8 cellular contexts compared by ENCODE assay signal in the genomic region with DNA sequence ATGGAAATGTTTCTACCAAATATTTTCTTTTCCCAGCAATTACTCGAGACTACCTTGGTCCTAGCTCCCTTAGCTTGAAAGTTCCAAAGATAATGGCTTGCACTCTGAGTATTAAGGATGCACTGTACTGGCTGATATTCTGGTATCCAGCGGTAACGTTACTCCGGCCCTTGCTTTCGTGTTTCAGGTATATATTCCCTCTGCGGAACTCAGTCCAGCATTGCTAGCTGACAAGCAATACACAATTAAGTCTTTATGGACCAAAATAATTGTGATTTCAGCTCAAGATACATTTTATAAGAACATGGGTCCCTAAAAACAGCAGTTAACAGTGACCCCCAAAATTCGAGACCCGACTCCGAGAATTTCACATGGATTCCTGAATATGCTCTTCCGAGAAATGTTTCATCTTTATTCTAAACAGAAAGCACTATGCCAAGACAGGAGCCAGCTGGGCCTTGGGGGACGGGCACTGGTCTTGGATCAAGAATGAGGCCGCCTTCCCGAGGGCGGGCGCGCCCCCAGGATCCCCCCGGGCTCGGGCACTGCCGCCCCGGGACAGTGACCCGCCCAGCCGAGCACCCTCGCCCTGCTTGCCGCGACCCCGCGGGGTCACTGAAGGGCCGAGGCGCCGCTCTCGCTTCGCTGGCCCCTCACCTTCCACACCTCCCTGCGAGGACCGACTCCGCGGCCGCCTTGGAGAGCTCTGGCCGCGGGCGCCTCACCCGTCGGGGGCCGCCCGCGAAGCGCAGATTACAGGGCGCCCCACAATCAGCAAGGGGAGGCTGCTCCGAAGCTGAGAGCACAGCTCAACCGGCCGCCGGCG. TPM values are rescaled to one million over a fixed set of nuclear protein-coding genes. Genes with fewer than 3 reads are reported as not detected.
A peak's percentile ranks its signal among the peaks of the same experiment; 100 is the strongest.
DNase-seq lines count a peak whose midpoint lies in the region; ATAC-seq, FAIRE-seq and TF ChIP-seq lines count a peak whose summit lies in the region.

No MANE protein-coding gene starts in this region.

- H3K27ac Mint-ChIP-seq in T-cell: peak overlapping the region; percentile 92 to 97

- H3K9me3 Mint-ChIP-seq in T-cell: no peaks in the 10 kb centered on the region

- peaks cover 0 to 8% of the 10 kb centered on the region in 2 donors for H3K27me3 Mint-ChIP-seq in T-cell

- H3K36me3 ChIP-seq in endothelial cell of umbilical vein (ENCODE audit: control insufficient read depth in 2 of 2, extremely low read depth in 1 of 2, insufficient read depth in 2 of 2, low read length in 2 of 2) (peaks cover 0 to 5% of the 10 kb centered on the region in 2 experiments), mucosa of stomach (ENCODE audit: control insufficient read depth, insufficient read depth, low read length) (no peaks in the 10 kb centered on the region), tibial artery (peaks cover 3 to 8% (median 7%) of the 10 kb centered on the region in 3 donors)

- peak overlapping the region; percentile 87 to 90 (median 89) for H3K4me3 Mint-ChIP-seq in T-cell

- peak overlapping the region; percentile 100 for H3K4me2 ChIP-seq in endothelial cell of umbilical vein (ENCODE audit: insufficient read depth, low read length)

- no peaks in the 10 kb centered on the region for H3K9me1 ChIP-seq in endothelial cell of umbilical vein (replicated peaks; ENCODE audit: control insufficient read depth, extremely low read depth, insufficient read depth, low read length)

- no peak for FAIRE-seq in endothelial cell of umbilical vein (lab: Jason Lieb, UNC)

- TF ChIP-seq CTCF in endothelial cell of umbilical vein (IDR thresholded peaks at IDR 0.05; ENCODE audit: extremely low read depth in 1 of 2, insufficient read depth in 1 of 2, low read depth in 1 of 2, low read length in 2 of 2) (no peak), tibial artery (IDR thresholded peaks at IDR 0.05) (no peak)

- dilution Hi-C loops in endothelial cell of umbilical vein (cut with MboI; ENCODE audit: extremely low pct_ligation_motif_present, low sequenced_read_pairs): no loop called here

- no peaks in the 10 kb centered on the region for H3K9me3 ChIP-seq in endothelial cell of umbilical vein (replicated peaks; ENCODE audit: control insufficient read depth, insufficient read depth, low read length)
- no peaks in the 10 kb centered on the region for H3K9me3 ChIP-seq in mucosa of stomach (ENCODE audit: control insufficient read depth, low read length)
- H3K9me3 ChIP-seq in tibial artery: no peaks in the 10 kb centered on the region

- peak overlapping the region; percentile 100 for H3K27ac ChIP-seq in endothelial cell of umbilical vein (ENCODE audit: insufficient read depth, low read depth, low read length)
- H3K27ac ChIP-seq in tibial artery: peak overlapping the region; percentile 91 to 97

- H3K27me3 ChIP-seq in endothelial cell of umbilical vein (ENCODE audit: control insufficient read depth in 2 of 2, insufficient read depth in 2 of 2, low read length in 2 of 2) (peaks cover 11 to 12% of the 10 kb centered on the region in 2 experiments), mucosa of stomach (ENCODE audit: control insufficient read depth, insufficient read depth, low read length) (no peaks in the 10 kb centered on the region), tibial artery (no peaks in the 10 kb centered on the region)

- peak overlapping the region; percentile 99 for H3K9ac ChIP-seq in endothelial cell of umbilical vein (replicated peaks; ENCODE audit: extremely low read depth, insufficient read depth, low read length)
- peak overlapping the region; percentile 76 for H3K9ac ChIP-seq in mucosa of stomach (ENCODE audit: low read length)

- H4K20me1 ChIP-seq in endothelial cell of umbilical vein (replicated peaks; ENCODE audit: control insufficient read depth, extremely low read depth, insufficient read depth, low read length): no peaks in the 10 kb centered on the region

- H2AFZ ChIP-seq in endothelial cell of umbilical vein (ENCODE audit: low read depth, low read length): peak overlapping the region; percentile 94

- CTCF ChIA-PET in T-cell (lab: Charles Lee): interaction anchor here (0.8 to 1.7 kb wide), 7 partner anchors 11 to 1421 kb away, joined by 3 to 13 read pairs (median 4); partner anchors contain the start of genes KIFAP3 (in 2 of the 2) and FMO4 (in 1 of the 2)
- CTCF ChIA-PET in endothelial cell of umbilical vein (lab: Charles Lee): interaction anchor here (1.1 to 2.4 kb wide), 6 partner anchors 14 to 796 kb away, joined by 3 to 7 read pairs (median 4); partner anchors contain the start of gene F5

- peaks cover 8% of the 10 kb centered on the region for H3K36me3 Mint-ChIP-seq in T-cell

- peak; percentile 18 for ATAC-seq in HG03354 (IDR thresholded peaks at IDR 0.05; ENCODE audit: poor library complexity, severe bottlenecking, unreplicated experiment)
- ATAC-seq in T-cell (replicated peaks in 1 of 4): peak in 2 of 4 experiments; percentile 1

- DNase-seq in stimulated activated CD4-positive, alpha-beta T cell treated with anti-CD3 and anti-CD28 coated beads, Interleukin-15, amount 100 ng/mL, for 24 hours: peak; percentile 43
- no peak for DNase-seq in stimulated activated CD4-positive, alpha-beta T cell treated with anti-CD3 and anti-CD28 coated beads, Interleukin-1b, Interleukin-23, amount 100 ng/mL, for 48 hours
- DNase-seq in T-cell (peak in 5 of 34 experiments; percentile 4 to 17 (median 14)), endothelial cell of umbilical vein (ENCODE audit: low read depth, low spot score) (peak; percentile 53), tibial artery (peak; percentile 32 to 73), NCI-H2029 treated with DMSO at 0.1 percent for 48 hours (lab: John Stamatoyannopoulos, UW) (no peak)

- peaks cover 23% of the 10 kb centered on the region for H3K79me2 ChIP-seq in endothelial cell of umbilical vein (ENCODE audit: control insufficient read depth, insufficient read depth, low read length)

- intact Hi-C loops in endothelial cell of umbilical vein (cut with micrococcal nuclease): loop anchor here (1.0 to 5.0 kb wide), 6 partner anchors 49 to 786 kb away; partner anchors contain the start of genes ATP1B1, GORAB and METTL18
- intact Hi-C loops in tibial artery (cut with DNase I; ENCODE audit: low total_unique reads): loop anchor here (5.0 kb wide), 1 partner anchor 406 kb away; the partner anchor contains the start of gene SLC19A2

- POLR2A ChIA-PET in T-cell (lab: Charles Lee) (interaction anchor here (0.6 to 2.8 kb wide), 15 partner anchors 9 to 1956 kb away, joined by 3 to 11 read pairs (median 4); partner anchors contain the start of genes BLZF1 (in 1 of the 2), DCAF6 (in 1 of the 2), KIFAP3 (in 1 of the 2) and MPC2 (in 1 of the 2)), endothelial cell of umbilical vein (lab: Charles Lee) (interaction anchor here (0.6 kb wide), 1 partner anchor 629 kb away, joined by 3 read pairs; no protein-coding TSS in a partner anchor)

- H3K4me1 ChIP-seq in endothelial cell of umbilical vein (ENCODE audit: control insufficient read depth, extremely low read depth, insufficient read depth, low read length) (peaks cover 16% of the 10 kb centered on the region), mucosa of stomach (ENCODE audit: control insufficient read depth, insufficient read depth, low read length) (peaks cover 18% of the 10 kb centered on the region), tibial artery (peaks cover 0 to 27% (median 17%) of the 10 kb centered on the region in 4 donors)

- H3K4me1 Mint-ChIP-seq in T-cell: peaks cover 53 to 57% (median 55%) of the 10 kb centered on the region in 3 donors

- peak overlapping the region; percentile 74 to 94 (median 93) for H3K4me3 ChIP-seq in endothelial cell of umbilical vein (replicated peaks in 1 of 3; ENCODE audit: insufficient read depth in 1 of 3, low read depth in 1 of 3, low read length in 3 of 3)
- peak overlapping the region; percentile 77 for H3K4me3 ChIP-seq in mucosa of stomach (ENCODE audit: low read length)
- peak overlapping the region; percentile 86 to 91 for H3K4me3 ChIP-seq in tibial artery

- BruUV-seq in endothelial cell of umbilical vein (replicated peaks; lab: Mats Ljungman, UMichigan): TSS peak; percentile 40

- no peak for TF ChIP-seq POLR2A in endothelial cell of umbilical vein (IDR thresholded peaks at IDR 0.05; ENCODE audit: low read depth, low read length)

TF ChIP-seq in endothelial cell of umbilical vein, 7 proteins besides CTCF, POLR2A, EP300 and RAD21:
- TF ChIP-seq POLR2AphosphoS5 (IDR thresholded peaks at IDR 0.05; ENCODE audit: insufficient read depth, low read depth, low read length) (no peak), MYC (IDR thresholded peaks at IDR 0.05; ENCODE audit: low read depth, low read length) (no peak), JUN (IDR thresholded peaks at IDR 0.05; ENCODE audit: borderline replicate concordance, insufficient read depth, insufficient read length, low read depth) (no peak), EZH2 (IDR thresholded peaks at IDR 0.05; ENCODE audit: borderline replicate concordance, low read depth, low read length, severe bottlenecking) (no peak), GATA2 (IDR thresholded peaks at IDR 0.05; ENCODE audit: insufficient read depth, insufficient read length, low read depth, low read length) (no peak), FOS (IDR thresholded peaks at IDR 0.05; ENCODE audit: borderline replicate concordance, insufficient read depth, low read length) (no peak)
- TF ChIP-seq, protein P1, sequence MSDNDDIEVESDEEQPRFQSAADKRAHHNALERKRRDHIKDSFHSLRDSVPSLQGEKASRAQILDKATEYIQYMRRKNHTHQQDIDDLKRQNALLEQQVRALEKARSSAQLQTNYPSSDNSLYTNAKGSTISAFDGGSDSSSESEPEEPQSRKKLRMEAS (IDR thresholded peaks at IDR 0.05; ENCODE audit: insufficient read depth, insufficient read length): no peak

RNA-seq across cellular contexts. Expression of gene SCYL3, which starts 0.7 kb away (rescaled TPM):
- total RNA-seq in T-cell: 10 to 100 TPM; 10.5 to 20.8 (median 18.2) TPM
- 5.6 and 6.2 TPM in 2 replicates for total RNA-seq in endothelial cell of umbilical vein
- 2.7 and 3.3 TPM in 2 replicates for polyA plus RNA-seq in endothelial cell of umbilical vein
- 3.1 and 3.7 TPM in 2 replicates for polyA plus RNA-seq in endothelial cell of umbilical vein (2011; cell fraction: cytosol; rRNA removed)
- polyA plus RNA-seq in endothelial cell of umbilical vein (2011; cell fraction: nucleus; rRNA removed): 8.8 and 9.7 TPM in 2 replicates
- polyA plus RNA-seq in endothelial cell of umbilical vein (2012): 2.6 and 2.7 TPM in 2 replicates
- 9.2 and 12.9 TPM in 2 replicates for polyA minus RNA-seq in endothelial cell of umbilical vein
- polyA minus RNA-seq in endothelial cell of umbilical vein (2011; cell fraction: cytosol; rRNA and poly(A)+ RNA removed): 3.6 TPM
- polyA minus RNA-seq in endothelial cell of umbilical vein (2011; cell fraction: nucleus; rRNA and poly(A)+ RNA removed): 7.0 and 11.2 TPM in 2 replicates

Comparison
In these comparisons a context has a peak if more than half of its experiments do, and no peak if none do; other contexts are left out.
1. DNase-seq: peak in stimulated activated CD4-positive, alpha-beta T cell treated with anti-CD3 and anti-CD28 coated beads, Interleukin-15, amount 100 ng/mL, for 24 hours (single experiment), endothelial cell of umbilical vein (single experiment) and tibial artery (2 of 2); none in stimulated activated CD4-positive, alpha-beta T cell treated with anti-CD3 and anti-CD28 coated beads, Interleukin-1b, Interleukin-23, amount 100 ng/mL, for 48 hours (single experiment) and NCI-H2029 treated with DMSO at 0.1 percent for 48 hours (single experiment).
2. Peak in every context shown above with its lines, with median percentiles within 50 percentile points of each other: H3K4me3 ChIP-seq.